ENCODE assay signal across 1 cellular context in genomic region chr7:151393031-151393977, GRCh38.
A peak's percentile ranks its signal among the peaks of the same experiment; 100 is the strongest.
TF ChIP-seq lines count a peak whose summit lies in the region.

No MANE protein-coding gene starts in this region.

TF ChIP-seq in K562, 482 proteins besides CTCF, POLR2A, EP300 and RAD21 (continues in another document):
- peak; percentile 55; the same call in 1 of the 2 replicates for TF ChIP-seq MAX (CRISPR knock-in tag; IDR thresholded peaks at IDR 0.05)
- 0 out of 2 replicates have a peak, but pooled peaks have one; percentile 32 for TF ChIP-seq XRCC5 (IDR thresholded peaks at IDR 0.05; ENCODE audit: low read depth, low read length)
- no peak for TF ChIP-seq KAT8 (IDR thresholded peaks at IDR 0.05; ENCODE audit: low read depth)
- TF ChIP-seq PHF20 (IDR thresholded peaks at IDR 0.05; ENCODE audit: partially characterized antibody): peak; percentile 63
- 0 out of 2 replicates have a peak, but pooled peaks have one; percentile 41 for TF ChIP-seq ZBTB2 (IDR thresholded peaks at IDR 0.05)
- 0 out of 2 replicates have a peak, but pooled peaks have one; percentile 37 for TF ChIP-seq ZNF592 (IDR thresholded peaks at IDR 0.05)
- peak; percentile 82 for TF ChIP-seq FOSL1 (tag; conservative IDR thresholded peaks at IDR 0.05)
- 0 out of 2 replicates have a peak, but pooled peaks have one; percentile 24 for TF ChIP-seq GABPB1 (CRISPR knock-in tag; IDR thresholded peaks at IDR 0.05)
- no peak for TF ChIP-seq MEIS2 (IDR thresholded peaks at IDR 0.05; ENCODE audit: partially characterized antibody)
- no peak for TF ChIP-seq TCF7L2 (IDR thresholded peaks at IDR 0.05; ENCODE audit: low read depth, low read length)
- TF ChIP-seq CTBP1 (IDR thresholded peaks at IDR 0.05; ENCODE audit: borderline replicate concordance): no peak
- TF ChIP-seq PKNOX1 (IDR thresholded peaks at IDR 0.05): peak; percentile 52
- peak; percentile 36 for TF ChIP-seq CBFA2T3 (IDR thresholded peaks at IDR 0.05)
- no peak for TF ChIP-seq TBL1XR1 (IDR thresholded peaks at IDR 0.05; ENCODE audit: low read length in 2 of 2)
- TF ChIP-seq NKRF (IDR thresholded peaks at IDR 0.05; ENCODE audit: borderline replicate concordance): no peak
- TF ChIP-seq CUX1 (CRISPR knock-in tag; IDR thresholded peaks at IDR 0.05): no peak
- TF ChIP-seq NCOR1 (IDR thresholded peaks at IDR 0.05): no peak
- no peak for TF ChIP-seq NR2C2 (CRISPR knock-in tag; IDR thresholded peaks at IDR 0.05)
- TF ChIP-seq NR2C2 (tag; IDR thresholded peaks at IDR 0.05): no peak
- 0 out of 2 replicates have a peak, but pooled peaks have one; percentile 30 for TF ChIP-seq DPF2 (IDR thresholded peaks at IDR 0.05)
- no peak for TF ChIP-seq ZNF77 (CRISPR knock-in tag; IDR thresholded peaks at IDR 0.05)
- 0 out of 4 replicates have a peak, but pooled peaks of 1 of the 2 experiments have one; percentile 30 for TF ChIP-seq MAZ (CRISPR knock-in tag; conservative IDR thresholded peaks at IDR 0.05 in 1 of 2, IDR thresholded peaks at IDR 0.05 in 1 of 2)
- peak; percentile 28 for TF ChIP-seq WHSC1 (IDR thresholded peaks at IDR 0.05; ENCODE audit: low read length)
- TF ChIP-seq CBX2 (IDR thresholded peaks at IDR 0.05; ENCODE audit: insufficient read depth, low read length, poor library complexity, severe bottlenecking): no peak
- no peak for TF ChIP-seq FUS (optimal IDR thresholded peaks at IDR 0.05; ENCODE audit: low read depth, low read length)
- TF ChIP-seq CBX1 (IDR thresholded peaks at IDR 0.05; ENCODE audit: low read depth): no peak
- peak; percentile 48 for TF ChIP-seq L3MBTL2 (IDR thresholded peaks at IDR 0.05)
- TF ChIP-seq SLC30A9 (CRISPR knock-in tag; IDR thresholded peaks at IDR 0.05): no peak
- TF ChIP-seq ATF7 (IDR thresholded peaks at IDR 0.05): 0 out of 2 replicates have a peak, but pooled peaks have one; percentile 21
- no peak for TF ChIP-seq HMG20A (CRISPR knock-in tag; conservative IDR thresholded peaks at IDR 0.05)
- TF ChIP-seq E2F6 (IDR thresholded peaks at IDR 0.05; ENCODE audit: borderline replicate concordance in 1 of 2, extremely low read depth in 1 of 2, insufficient read depth in 1 of 2, insufficient read length in 1 of 2, low read depth in 1 of 2, low read length in 1 of 2, poor library complexity in 1 of 2, severe bottlenecking in 1 of 2): peak in 1 of 2 experiments; percentile 5
- TF ChIP-seq KHSRP (IDR thresholded peaks at IDR 0.05): no peak
- TF ChIP-seq HNRNPLL (IDR thresholded peaks at IDR 0.05; ENCODE audit: low read depth, low read length, poor library complexity, severe bottlenecking): no peak
- TF ChIP-seq USF1 (CRISPR knock-in tag; IDR thresholded peaks at IDR 0.05): peak; percentile 2; the same call in 1 of the 2 replicates
- peak; percentile 52; the same call in 1 of the 2 replicates for TF ChIP-seq MTA1 (IDR thresholded peaks at IDR 0.05; ENCODE audit: borderline replicate concordance)
- peak in 1 of 2 experiments; percentile 11; a peak in 1 of 4 replicates for TF ChIP-seq NRF1 (conservative IDR thresholded peaks at IDR 0.05 in 1 of 2, IDR thresholded peaks at IDR 0.05 in 1 of 2)
- 0 out of 2 replicates have a peak, but pooled peaks have one; percentile 23 for TF ChIP-seq ETV5 (CRISPR knock-in tag; IDR thresholded peaks at IDR 0.05; ENCODE audit: low read depth)
- TF ChIP-seq JUNB (CRISPR knock-in tag; conservative IDR thresholded peaks at IDR 0.05): no peak
- no peak for TF ChIP-seq TBP (optimal IDR thresholded peaks at IDR 0.05; ENCODE audit: low read depth, low read length)
- no peak for TF ChIP-seq RBM15 (IDR thresholded peaks at IDR 0.05; ENCODE audit: insufficient read depth, low read length)
- TF ChIP-seq KLF13 (tag; IDR thresholded peaks at IDR 0.05; ENCODE audit: borderline replicate concordance, low read depth): no peak
- 0 out of 2 replicates have a peak, but pooled peaks have one; percentile 12 for TF ChIP-seq SMARCA4 (IDR thresholded peaks at IDR 0.05)
- TF ChIP-seq THRA (IDR thresholded peaks at IDR 0.05): no peak
- TF ChIP-seq ZNF740 (CRISPR knock-in tag; IDR thresholded peaks at IDR 0.05): peak; percentile 58; the same call in 1 of the 2 replicates
- TF ChIP-seq ZNF740 (tag; IDR thresholded peaks at IDR 0.05): no peak
